In genomic region chr2:132488491-132488890, GRCh38 we compare ENCODE assay signal across 26 cellular contexts.
"Had no signal": no experiment of that assay in that cellular context is flagged by ENCODE, and none has a peak within 500 bp of the region (broad histone marks: within the 10 kb centered on the region; RNA-seq: fewer than 3 reads in every experiment).

No MANE protein-coding gene starts in this region.

- H3K36me3 ChIP-seq: stomach, suprapubic skin, thoracic aorta, thyroid gland, tibial artery, tibial nerve, transverse colon, upper lobe of left lung, upper lobe of right lung, uterus, vagina had no signal

- H3K4me1 Mint-ChIP-seq: stimulated activated effector memory CD8-positive, alpha-beta T cell treated with anti-CD3 and anti-CD28 coated beads, Interleukin-12 subunit alpha, Interleukin-12 subunit beta, amount 100 ng/mL, for 72 hours; stimulated activated memory B cell treated with anti-CD40 and anti-IgM and Interleukin-4, amounts not matched to agents 10 μg/mL and 1 μg/mL and 100 μg/mL, for 72 hours; stimulated activated naive B cell treated with anti-CD40 and anti-IgM and Interleukin-4, amounts not matched to agents 10 μg/mL and 1 μg/mL and 100 μg/mL, for 72 hours had no signal

- H3K4me3 ChIP-seq: stomach, suprapubic skin, testis, thoracic aorta, thyroid gland, tibial artery, tibial nerve, transverse colon, upper lobe of left lung, upper lobe of right lung, uterus, vagina had no signal

- H3K27ac Mint-ChIP-seq: stimulated activated effector memory CD8-positive, alpha-beta T cell treated with anti-CD3 and anti-CD28 coated beads, Interleukin-12 subunit alpha, Interleukin-12 subunit beta, amount 100 ng/mL, for 72 hours; stimulated activated memory B cell treated with anti-CD40 and anti-IgM and Interleukin-4, amounts not matched to agents 10 μg/mL and 1 μg/mL and 100 μg/mL, for 72 hours; stimulated activated naive B cell treated with anti-CD40 and anti-IgM and Interleukin-4, amounts not matched to agents 10 μg/mL and 1 μg/mL and 100 μg/mL, for 72 hours; stimulated activated naive CD8-positive, alpha-beta T cell treated with anti-CD3 and anti-CD28 coated beads, Interleukin-15, Interleukin-2, amounts not matched to agents 100 ng/mL and 50 ng/mL, for 24 hours; type B pancreatic cell had no signal

- H3K4me3 Mint-ChIP-seq: stimulated activated effector memory CD8-positive, alpha-beta T cell treated with anti-CD3 and anti-CD28 coated beads, Interleukin-12 subunit alpha, Interleukin-12 subunit beta, amount 100 ng/mL, for 72 hours; stimulated activated memory B cell treated with anti-CD40 and anti-IgM and Interleukin-4, amounts not matched to agents 10 μg/mL and 1 μg/mL and 100 μg/mL, for 72 hours; stimulated activated naive B cell treated with anti-CD40 and anti-IgM and Interleukin-4, amounts not matched to agents 10 μg/mL and 1 μg/mL and 100 μg/mL, for 72 hours; stimulated activated naive CD8-positive, alpha-beta T cell treated with anti-CD3 and anti-CD28 coated beads, Interleukin-15, Interleukin-2, amounts not matched to agents 100 ng/mL and 50 ng/mL, for 24 hours; type B pancreatic cell had no signal

- H3K9me3 Mint-ChIP-seq: type B pancreatic cell had no signal

- H3K27me3 ChIP-seq: stomach, testis, thyroid gland, tibial artery, tibial nerve, upper lobe of left lung, upper lobe of right lung, uterus, vagina had no signal

- ATAC-seq: stimulated activated effector memory CD8-positive, alpha-beta T cell treated with anti-CD3 and anti-CD28 coated beads, Interleukin-12 subunit alpha, Interleukin-12 subunit beta, amount 100 ng/mL, for 72 hours; stimulated activated memory B cell treated with anti-CD40 and anti-IgM and Interleukin-4, amounts not matched to agents 10 μg/mL and 1 μg/mL and 100 μg/mL, for 72 hours; stimulated activated naive B cell treated with anti-CD40 and anti-IgM and Interleukin-4, amounts not matched to agents 10 μg/mL and 1 μg/mL and 100 μg/mL, for 72 hours; upper lobe of right lung had no signal

- H3K9me3 ChIP-seq: stomach, suprapubic skin, testis, thoracic aorta, thyroid gland, tibial artery, transverse colon, upper lobe of right lung, uterus, vagina had no signal

- H3K27ac ChIP-seq: stomach, suprapubic skin, testis, thoracic aorta, thyroid gland, tibial artery, tibial nerve, transverse colon, upper lobe of left lung, upper lobe of right lung, uterus, vagina had no signal

- H3K4me1 ChIP-seq: stomach, suprapubic skin, testis, thyroid gland, tibial artery, tibial nerve, transverse colon, upper lobe of left lung, upper lobe of right lung, uterus, vagina had no signal

- DNase-seq: stimulated activated CD4-positive, alpha-beta T cell treated with anti-CD3 and anti-CD28 coated beads, Interleukin-2, amount 100 ng/mL, for 24 hours; stimulated activated CD4-positive, alpha-beta T cell treated with anti-CD3 and anti-CD28 coated beads, Interleukin-2, amount 100 ng/mL, for 48 hours; stimulated activated CD4-positive, alpha-beta T cell treated with anti-CD3 and anti-CD28 coated beads, Interleukin-4, amount 100 ng/mL, for 1 hour; stimulated activated CD4-positive, alpha-beta T cell treated with anti-CD3 and anti-CD28 coated beads, Interleukin-4, amount 100 ng/mL, for 24 hours; stimulated activated CD4-positive, alpha-beta T cell treated with anti-CD3 and anti-CD28 coated beads, Interleukin-4, amount 100 ng/mL, for 4 hours; stimulated activated CD8-positive, alpha-beta memory T cell treated with anti-CD3 and anti-CD28 coated beads, Interleukin-4, amount 100 ng/mL, for 48 hours; stimulated activated naive B cell treated with anti-CD40 and anti-IgM and Interleukin-4, amounts not matched to agents 10 μg/mL and 1 μg/mL and 100 μg/mL, for 72 hours; stimulated activated naive CD4-positive, alpha-beta T cell; stimulated activated naive CD4-positive, alpha-beta T cell treated with Interleukin-2 at 50 U/mL for 16 hours; stomach; tibial artery; transverse colon; trophoblast cell; upper lobe of right lung; uterus had no signal
